24 cellular contexts compared by ENCODE assay signal in genomic region chrX:35728481-35728880, GRCh38.
DNase-seq lines count a peak whose midpoint lies in the region; ATAC-seq and TF ChIP-seq lines count a peak whose summit lies in the region.
"Had no signal": no experiment of that assay in that cellular context is flagged by ENCODE, and none has a peak within 500 bp of the region (broad histone marks: within the 10 kb centered on the region; RNA-seq: fewer than 3 reads in every experiment).

No MANE protein-coding gene starts in this region.

- TF ChIP-seq CTCF in PC-3 (conservative IDR thresholded peaks at IDR 0.05; ENCODE audit: low read depth, low read length) (no peak), brain microvascular endothelial cell (IDR thresholded peaks at IDR 0.05; ENCODE audit: low read depth, low read length, missing control alignments) (no peak), tibial artery (IDR thresholded peaks at IDR 0.05) (no peak)

- no CpG with 5 or more reads among the region's 3 CpGs for WGBS in mesendoderm (ENCODE audit: extremely low coverage, insufficient coverage, low lambda C conversion rate)

- H2BK5ac ChIP-seq in mesendoderm (ENCODE audit: low read length): no peak overlapping the region

- H3K79me2 ChIP-seq in PC-3 (ENCODE audit: low read length): no peaks in the 10 kb centered on the region
- no peaks in the 10 kb centered on the region for H3K79me2 ChIP-seq in mesendoderm (ENCODE audit: control insufficient read depth, insufficient read depth, low read length)

- H2AFZ ChIP-seq in PC-3 (ENCODE audit: low read length): no peak overlapping the region

- DNase-seq in DMS53 (lab: John Stamatoyannopoulos, UW) (peak; percentile 50), PC-3 (peak; percentile 3), iPS DF 4.7 (ENCODE audit: extremely low read depth, low spot score) (peak; percentile 14), mesendoderm (peak; percentile 48), brain microvascular endothelial cell (no peak), OCI-M1 (lab: John Stamatoyannopoulos, UW) (no peak), tibial artery (no peak)
- DNase-seq: 8988T; Calu3; CD8-positive, alpha-beta memory T cell; DMS153; GF-D8; HCEC 1CT; NCI-H1105; NCI-H146; NCI-H2081; NCI-H2171; NCI-H345; NCI-H524 treated with DMSO at 0.1 percent for 48 hours; NCI-H82; Right ventricle myocardium superior had no signal

- in situ Hi-C loops in brain microvascular endothelial cell (cut with HindIII; ENCODE audit: low pct_ligation_motif_present, low sequenced_read_pairs): no loop called here

- intact Hi-C loops in PC-3 (cut with micrococcal nuclease): no loop called here
- intact Hi-C loops in tibial artery (cut with DNase I; ENCODE audit: low total_unique reads): no loop called here

- H3K36me3 ChIP-seq in PC-3 (ENCODE audit: low read depth, low read length) (no peaks in the 10 kb centered on the region), mesendoderm (ENCODE audit: control insufficient read depth, insufficient read depth, low read length) (no peaks in the 10 kb centered on the region), brain microvascular endothelial cell (replicated peaks) (no peaks in the 10 kb centered on the region), tibial artery (no peaks in the 10 kb centered on the region)

- H3K9me3 ChIP-seq in PC-3 (ENCODE audit: low read length) (no peaks in the 10 kb centered on the region), tibial artery (peaks cover 0 to 6% (median 0%) of the 10 kb centered on the region in 3 donors)

- H3K4me1 ChIP-seq in PC-3 (ENCODE audit: insufficient read depth, low read length) (no peaks in the 10 kb centered on the region), mesendoderm (ENCODE audit: control insufficient read depth, low read depth, low read length) (no peaks in the 10 kb centered on the region), tibial artery (no peaks in the 10 kb centered on the region)

- no peak overlapping the region for H4K5ac ChIP-seq in mesendoderm (ENCODE audit: low read length)

- CTCF ChIA-PET in PC-3 (lab: Charles Lee): no interaction called here

- H3K27me3 ChIP-seq in PC-3 (ENCODE audit: low read length): no peaks in the 10 kb centered on the region
- H3K27me3 ChIP-seq in mesendoderm (ENCODE audit: insufficient read depth, low read length, poor library complexity): no peaks in the 10 kb centered on the region
- H3K27me3 ChIP-seq in brain microvascular endothelial cell (replicated peaks): no peaks in the 10 kb centered on the region
- no peaks in the 10 kb centered on the region for H3K27me3 ChIP-seq in tibial artery

- no peak overlapping the region for H2BK15ac ChIP-seq in mesendoderm (replicated peaks; ENCODE audit: low read depth)

- no peak overlapping the region for H3K18ac ChIP-seq in mesendoderm (ENCODE audit: low read length)

- H3K9ac ChIP-seq in PC-3 (ENCODE audit: low read length): no peak overlapping the region
- H3K9ac ChIP-seq in mesendoderm (ENCODE audit: low read length): no peak overlapping the region
- H3K9ac ChIP-seq: KMS-11 had no signal

- ATAC-seq in PC-3 (no peak), HG03175 (IDR thresholded peaks at IDR 0.05; ENCODE audit: unreplicated experiment) (no peak)

- H2BK120ac ChIP-seq in mesendoderm (ENCODE audit: low read depth, low read length): no peak overlapping the region

- H3K4ac ChIP-seq in mesendoderm (ENCODE audit: low read depth, low read length): no peak overlapping the region

- no peaks in the 10 kb centered on the region for H3K79me1 ChIP-seq in mesendoderm (ENCODE audit: low read length)

- H2AK5ac ChIP-seq in mesendoderm (ENCODE audit: low read length): no peak overlapping the region

- H3K9me2 ChIP-seq in PC-3 (replicated peaks; ENCODE audit: low read length): no peaks in the 10 kb centered on the region

- BruUV-seq in PC-3 (replicated peaks; lab: Mats Ljungman, UMichigan): no TSS peak

- no peak overlapping the region for H3K56ac ChIP-seq in mesendoderm (ENCODE audit: low read length)

- no peak overlapping the region for H3K27ac ChIP-seq in PC-3 (ENCODE audit: low read length)
- no peak overlapping the region for H3K27ac ChIP-seq in mesendoderm (ENCODE audit: low read depth, low read length)
- no peak overlapping the region for H3K27ac ChIP-seq in brain microvascular endothelial cell
- H3K27ac ChIP-seq in tibial artery: no peak overlapping the region
- H3K27ac ChIP-seq: C4-2B, KMS-11 had no signal

- no peak overlapping the region for H4K8ac ChIP-seq in mesendoderm (ENCODE audit: low read depth, low read length)

- POLR2A ChIA-PET in PC-3 (lab: Charles Lee; ENCODE audit: unreplicated experiment): no interaction called here

- no peaks in the 10 kb centered on the region for H4K20me1 ChIP-seq in PC-3 (ENCODE audit: low read length)

- H3K4me3 ChIP-seq in PC-3 (ENCODE audit: low read length): no peak overlapping the region
- H3K4me3 ChIP-seq in mesendoderm (ENCODE audit: low read length): no peak overlapping the region
- H3K4me3 ChIP-seq in brain microvascular endothelial cell (ENCODE audit: low read depth, low read length): no peak overlapping the region
- no peak overlapping the region for H3K4me3 ChIP-seq in tibial artery

- H3F3A ChIP-seq in PC-3 (ENCODE audit: low read length, unreplicated experiment): no peaks in the 10 kb centered on the region

- no peak overlapping the region for H3K23ac ChIP-seq in mesendoderm (ENCODE audit: low read length)

- H3K4me2 ChIP-seq in PC-3 (ENCODE audit: low read length) (no peak overlapping the region), mesendoderm (ENCODE audit: low read length) (no peak overlapping the region)
- H3K4me2 ChIP-seq: KMS-11 had no signal

Comparison
In these comparisons a context has a peak if more than half of its experiments do, and no peak if none do; other contexts are left out.
1. DNase-seq: peak in DMS53 (single experiment), PC-3 (single experiment), iPS DF 4.7 (single experiment) and mesendoderm (single experiment); none in brain microvascular endothelial cell (single experiment), OCI-M1 (single experiment) and tibial artery (0 of 2).